1 cellular context compared by ENCODE assay signal in genomic region chr1:40944841-40945430, GRCh38.
TF ChIP-seq lines count a peak whose summit lies in the region.

No MANE protein-coding gene starts in this region.

TF ChIP-seq in HepG2, 621 proteins besides CTCF, POLR2A, EP300 and RAD21 (continued from another document):
- peak; percentile 80 for TF ChIP-seq NCOA2 (CRISPR knock-in tag; IDR thresholded peaks at IDR 0.05)
- no peak for TF ChIP-seq ZNF790 (CRISPR knock-in tag; IDR thresholded peaks at IDR 0.05; ENCODE audit: borderline replicate concordance)
- TF ChIP-seq ZNF329 (CRISPR knock-in tag; IDR thresholded peaks at IDR 0.05; ENCODE audit: low read depth): no peak
- no peak for TF ChIP-seq ZNF354B (CRISPR knock-in tag; IDR thresholded peaks at IDR 0.05)
- TF ChIP-seq CEBPZ (IDR thresholded peaks at IDR 0.05; ENCODE audit: low read length): no peak
- no peak for TF ChIP-seq ZFAT (CRISPR knock-in tag; conservative IDR thresholded peaks at IDR 0.05)
- no peak for TF ChIP-seq ZNF101 (CRISPR knock-in tag; IDR thresholded peaks at IDR 0.05; ENCODE audit: borderline replicate concordance, low read depth)
- TF ChIP-seq ZKSCAN5 (CRISPR knock-in tag; IDR thresholded peaks at IDR 0.05): no peak
- TF ChIP-seq ZBTB38 (CRISPR knock-in tag; IDR thresholded peaks at IDR 0.05): peak; percentile 16; the same call in 1 of the 2 replicates
